2 cellular contexts compared by ENCODE assay signal in the genomic region with DNA sequence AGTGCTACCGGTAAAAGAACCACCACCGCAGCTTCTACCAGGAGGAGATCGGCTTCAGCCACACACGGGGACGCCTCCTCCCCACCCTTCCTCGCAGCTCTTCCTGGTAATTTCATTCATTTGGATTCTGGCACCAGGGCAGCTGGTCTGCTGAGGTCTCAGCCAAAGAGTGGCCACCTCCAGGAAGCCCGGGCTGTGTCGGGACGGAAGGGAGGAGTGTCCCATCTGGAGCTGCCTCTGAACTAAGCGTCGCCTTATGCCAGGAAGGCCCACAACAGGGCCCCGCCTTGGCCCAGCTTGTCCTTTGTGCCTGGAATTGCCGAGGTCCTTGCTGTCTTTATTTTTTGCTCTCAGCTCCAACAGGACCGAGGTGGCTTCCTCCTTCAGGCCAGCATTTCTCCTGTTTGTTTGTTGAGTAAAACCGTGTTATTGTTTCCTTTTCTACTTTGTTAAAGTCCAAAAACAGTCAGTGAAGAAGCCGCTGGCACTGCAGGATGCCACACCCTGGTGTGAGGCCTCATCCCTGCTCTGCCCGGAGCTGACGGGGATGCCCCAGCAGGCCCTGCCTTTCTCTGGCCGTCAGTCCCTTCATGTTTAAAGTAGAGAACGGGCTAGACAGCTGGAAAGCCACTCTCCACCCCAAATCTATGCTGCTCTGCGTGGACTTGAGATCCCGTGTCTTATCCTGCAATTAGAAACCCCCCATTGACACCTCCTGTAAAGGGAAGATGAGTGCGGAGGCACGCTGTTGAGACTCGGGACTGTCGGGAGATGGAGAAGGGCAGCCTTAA.
TF ChIP-seq lines count a peak whose summit lies in the region.

No MANE protein-coding gene starts in this region.

TF ChIP-seq in SK-N-SH, 30 proteins besides CTCF, POLR2A, EP300 and RAD21:
- no peak for TF ChIP-seq ZBTB33 (IDR thresholded peaks at IDR 0.05; ENCODE audit: borderline replicate concordance, low read depth)
- TF ChIP-seq, protein P1, sequence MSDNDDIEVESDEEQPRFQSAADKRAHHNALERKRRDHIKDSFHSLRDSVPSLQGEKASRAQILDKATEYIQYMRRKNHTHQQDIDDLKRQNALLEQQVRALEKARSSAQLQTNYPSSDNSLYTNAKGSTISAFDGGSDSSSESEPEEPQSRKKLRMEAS (IDR thresholded peaks at IDR 0.05; ENCODE audit: low read depth): no peak
- no peak for TF ChIP-seq TEAD4 (IDR thresholded peaks at IDR 0.05; ENCODE audit: borderline replicate concordance, insufficient read depth)
- TF ChIP-seq FOXM1 (IDR thresholded peaks at IDR 0.05; ENCODE audit: low read depth): no peak
- TF ChIP-seq CHD2 (IDR thresholded peaks at IDR 0.05; ENCODE audit: low read length, partially characterized antibody): no peak
- TF ChIP-seq TCF12 (IDR thresholded peaks at IDR 0.05): no peak
- no peak for TF ChIP-seq SMC3 (IDR thresholded peaks at IDR 0.05; ENCODE audit: low read depth, low read length)
- TF ChIP-seq, protein P2, sequence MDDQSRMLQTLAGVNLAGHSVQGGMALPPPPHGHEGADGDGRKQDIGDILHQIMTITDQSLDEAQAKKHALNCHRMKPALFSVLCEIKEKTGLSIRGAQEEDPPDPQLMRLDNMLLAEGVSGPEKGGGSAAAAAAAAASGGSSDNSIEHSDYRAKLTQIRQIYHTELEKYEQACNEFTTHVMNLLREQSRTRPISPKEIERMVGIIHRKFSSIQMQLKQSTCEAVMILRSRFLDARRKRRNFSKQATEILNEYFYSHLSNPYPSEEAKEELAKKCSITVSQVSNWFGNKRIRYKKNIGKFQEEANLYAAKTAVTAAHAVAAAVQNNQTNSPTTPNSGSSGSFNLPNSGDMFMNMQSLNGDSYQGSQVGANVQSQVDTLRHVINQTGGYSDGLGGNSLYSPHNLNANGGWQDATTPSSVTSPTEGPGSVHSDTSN (IDR thresholded peaks at IDR 0.05): no peak
- no peak for TF ChIP-seq SIN3A (IDR thresholded peaks at IDR 0.05; ENCODE audit: borderline replicate concordance, low read depth, low read length)
- no peak for TF ChIP-seq EZH2phosphoT487 (IDR thresholded peaks at IDR 0.05; ENCODE audit: borderline replicate concordance, low read depth)
- TF ChIP-seq RCOR1 (IDR thresholded peaks at IDR 0.05; ENCODE audit: low read length): no peak
- no peak for TF ChIP-seq IRF3 (IDR thresholded peaks at IDR 0.05; ENCODE audit: low read depth, low read length)
- TF ChIP-seq USF1 (IDR thresholded peaks at IDR 0.05; ENCODE audit: borderline replicate concordance, low read depth): no peak
- TF ChIP-seq GATA2 (CRISPR knock-in tag; IDR thresholded peaks at IDR 0.05): no peak
- no peak for TF ChIP-seq NFIC (IDR thresholded peaks at IDR 0.05; ENCODE audit: borderline replicate concordance)
- no peak for TF ChIP-seq TAF1 (IDR thresholded peaks at IDR 0.05; ENCODE audit: borderline replicate concordance, low read depth, low read length)
- TF ChIP-seq USF2 (IDR thresholded peaks at IDR 0.05; ENCODE audit: borderline replicate concordance, low read depth, low read length): no peak
- no peak for TF ChIP-seq JUND (IDR thresholded peaks at IDR 0.05)

TF ChIP-seq in SK-N-SH treated with all-trans-retinoic acid at 6 μM for 48 hours, 23 proteins besides CTCF, POLR2A, EP300 and RAD21 (continued from another document):
- TF ChIP-seq, protein P3, sequence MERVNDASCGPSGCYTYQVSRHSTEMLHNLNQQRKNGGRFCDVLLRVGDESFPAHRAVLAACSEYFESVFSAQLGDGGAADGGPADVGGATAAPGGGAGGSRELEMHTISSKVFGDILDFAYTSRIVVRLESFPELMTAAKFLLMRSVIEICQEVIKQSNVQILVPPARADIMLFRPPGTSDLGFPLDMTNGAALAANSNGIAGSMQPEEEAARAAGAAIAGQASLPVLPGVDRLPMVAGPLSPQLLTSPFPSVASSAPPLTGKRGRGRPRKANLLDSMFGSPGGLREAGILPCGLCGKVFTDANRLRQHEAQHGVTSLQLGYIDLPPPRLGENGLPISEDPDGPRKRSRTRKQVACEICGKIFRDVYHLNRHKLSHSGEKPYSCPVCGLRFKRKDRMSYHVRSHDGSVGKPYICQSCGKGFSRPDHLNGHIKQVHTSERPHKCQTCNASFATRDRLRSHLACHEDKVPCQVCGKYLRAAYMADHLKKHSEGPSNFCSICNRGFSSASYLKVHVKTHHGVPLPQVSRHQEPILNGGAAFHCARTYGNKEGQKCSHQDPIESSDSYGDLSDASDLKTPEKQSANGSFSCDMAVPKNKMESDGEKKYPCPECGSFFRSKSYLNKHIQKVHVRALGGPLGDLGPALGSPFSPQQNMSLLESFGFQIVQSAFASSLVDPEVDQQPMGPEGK (CRISPR knock-in tag; IDR thresholded peaks at IDR 0.05; ENCODE audit: borderline replicate concordance): no peak
- no peak for TF ChIP-seq ESRRG (CRISPR knock-in tag; IDR thresholded peaks at IDR 0.05)
- TF ChIP-seq ZFP3 (CRISPR knock-in tag; IDR thresholded peaks at IDR 0.05): no peak
- no peak for TF ChIP-seq ISL1 (CRISPR knock-in tag; IDR thresholded peaks at IDR 0.05)
- no peak for TF ChIP-seq ZNF565 (CRISPR knock-in tag; conservative IDR thresholded peaks at IDR 0.05; ENCODE audit: low read depth)
- TF ChIP-seq RARB (CRISPR knock-in tag; IDR thresholded peaks at IDR 0.05): no peak
- no peak for TF ChIP-seq CSDC2 (CRISPR knock-in tag; IDR thresholded peaks at IDR 0.05)
- no peak for TF ChIP-seq GLIS3 (CRISPR knock-in tag; IDR thresholded peaks at IDR 0.05)
- TF ChIP-seq, protein P4, sequence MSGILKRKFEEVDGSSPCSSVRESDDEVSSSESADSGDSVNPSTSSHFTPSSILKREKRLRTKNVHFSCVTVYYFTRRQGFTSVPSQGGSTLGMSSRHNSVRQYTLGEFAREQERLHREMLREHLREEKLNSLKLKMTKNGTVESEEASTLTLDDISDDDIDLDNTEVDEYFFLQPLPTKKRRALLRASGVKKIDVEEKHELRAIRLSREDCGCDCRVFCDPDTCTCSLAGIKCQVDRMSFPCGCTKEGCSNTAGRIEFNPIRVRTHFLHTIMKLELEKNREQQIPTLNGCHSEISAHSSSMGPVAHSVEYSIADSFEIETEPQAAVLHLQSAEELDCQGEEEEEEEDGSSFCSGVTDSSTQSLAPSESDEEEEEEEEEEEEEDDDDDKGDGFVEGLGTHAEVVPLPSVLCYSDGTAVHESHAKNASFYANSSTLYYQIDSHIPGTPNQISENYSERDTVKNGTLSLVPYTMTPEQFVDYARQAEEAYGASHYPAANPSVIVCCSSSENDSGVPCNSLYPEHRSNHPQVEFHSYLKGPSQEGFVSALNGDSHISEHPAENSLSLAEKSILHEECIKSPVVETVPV (CRISPR knock-in tag; IDR thresholded peaks at IDR 0.05): no peak
- TF ChIP-seq CREB5 (CRISPR knock-in tag; IDR thresholded peaks at IDR 0.05; ENCODE audit: low read depth): no peak
- TF ChIP-seq, protein P5, sequence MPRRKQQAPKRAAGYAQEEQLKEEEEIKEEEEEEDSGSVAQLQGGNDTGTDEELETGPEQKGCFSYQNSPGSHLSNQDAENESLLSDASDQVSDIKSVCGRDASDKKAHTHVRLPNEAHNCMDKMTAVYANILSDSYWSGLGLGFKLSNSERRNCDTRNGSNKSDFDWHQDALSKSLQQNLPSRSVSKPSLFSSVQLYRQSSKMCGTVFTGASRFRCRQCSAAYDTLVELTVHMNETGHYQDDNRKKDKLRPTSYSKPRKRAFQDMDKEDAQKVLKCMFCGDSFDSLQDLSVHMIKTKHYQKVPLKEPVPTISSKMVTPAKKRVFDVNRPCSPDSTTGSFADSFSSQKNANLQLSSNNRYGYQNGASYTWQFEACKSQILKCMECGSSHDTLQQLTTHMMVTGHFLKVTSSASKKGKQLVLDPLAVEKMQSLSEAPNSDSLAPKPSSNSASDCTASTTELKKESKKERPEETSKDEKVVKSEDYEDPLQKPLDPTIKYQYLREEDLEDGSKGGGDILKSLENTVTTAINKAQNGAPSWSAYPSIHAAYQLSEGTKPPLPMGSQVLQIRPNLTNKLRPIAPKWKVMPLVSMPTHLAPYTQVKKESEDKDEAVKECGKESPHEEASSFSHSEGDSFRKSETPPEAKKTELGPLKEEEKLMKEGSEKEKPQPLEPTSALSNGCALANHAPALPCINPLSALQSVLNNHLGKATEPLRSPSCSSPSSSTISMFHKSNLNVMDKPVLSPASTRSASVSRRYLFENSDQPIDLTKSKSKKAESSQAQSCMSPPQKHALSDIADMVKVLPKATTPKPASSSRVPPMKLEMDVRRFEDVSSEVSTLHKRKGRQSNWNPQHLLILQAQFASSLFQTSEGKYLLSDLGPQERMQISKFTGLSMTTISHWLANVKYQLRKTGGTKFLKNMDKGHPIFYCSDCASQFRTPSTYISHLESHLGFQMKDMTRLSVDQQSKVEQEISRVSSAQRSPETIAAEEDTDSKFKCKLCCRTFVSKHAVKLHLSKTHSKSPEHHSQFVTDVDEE (CRISPR knock-in tag; IDR thresholded peaks at IDR 0.05): no peak
- TF ChIP-seq BACH2 (CRISPR knock-in tag; IDR thresholded peaks at IDR 0.05; ENCODE audit: borderline replicate concordance): no peak
- no peak for TF ChIP-seq POU6F1 (CRISPR knock-in tag; IDR thresholded peaks at IDR 0.05; ENCODE audit: borderline replicate concordance, low read depth)
- TF ChIP-seq PPARA (CRISPR knock-in tag; IDR thresholded peaks at IDR 0.05; ENCODE audit: borderline replicate concordance): no peak
